In the genomic region with DNA sequence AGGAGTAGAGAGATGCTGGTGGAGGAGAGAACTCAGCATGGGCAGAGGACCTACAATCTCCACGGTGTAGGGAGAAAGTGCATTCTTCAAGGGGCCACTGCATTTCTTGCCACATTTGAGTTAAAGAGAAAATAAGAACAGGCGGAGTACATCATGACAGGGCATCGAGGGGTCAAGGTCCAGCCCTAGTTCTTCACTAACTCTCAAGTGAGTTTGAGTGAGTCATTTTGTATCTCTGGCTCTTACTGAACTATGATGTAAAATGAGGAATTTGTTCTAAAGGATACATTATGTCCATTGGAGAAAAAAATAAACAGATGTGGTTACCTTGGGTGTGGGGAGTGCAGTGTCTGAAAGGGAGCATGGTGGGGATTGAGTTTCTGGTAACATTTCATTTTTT, we compare ENCODE assay signal across 16 cellular contexts.
DNase-seq lines count a peak whose midpoint lies in the region; TF ChIP-seq lines count a peak whose summit lies in the region.
"Had no signal": no experiment of that assay in that cellular context is flagged by ENCODE, and none has a peak within 500 bp of the region (broad histone marks: within the 10 kb centered on the region; RNA-seq: fewer than 3 reads in every experiment).

No MANE protein-coding gene starts in this region.

- H3K36me3 ChIP-seq in MG63 (no peaks in the 10 kb centered on the region), mesenchymal stem cell (ENCODE audit: control insufficient read depth in 1 of 2, insufficient read depth in 2 of 2, low read depth in 1 of 2, low read length in 2 of 2) (no peaks in the 10 kb centered on the region), testis (ENCODE audit: low read depth, missing control alignments) (no peaks in the 10 kb centered on the region), uterus (no peaks in the 10 kb centered on the region)
- H3K36me3 ChIP-seq: BE2C had no signal

- H3K4me3 ChIP-seq in MG63 (no peak overlapping the region), choroid plexus epithelial cell (ENCODE audit: low read depth, low read length) (no peak overlapping the region), mesenchymal stem cell (ENCODE audit: insufficient read depth in 1 of 2, low read depth in 1 of 2, low read length in 2 of 2) (no peak overlapping the region), testis (no peak overlapping the region), uterus (no peak overlapping the region)

- H2BK5ac ChIP-seq in mesenchymal stem cell (ENCODE audit: low read depth, low read length, poor library complexity, severe bottlenecking) = no peak overlapping the region

- no peak overlapping the region for H2AFZ ChIP-seq in mesenchymal stem cell (ENCODE audit: low read depth, low read length)

- no peak overlapping the region for H3K9ac ChIP-seq in mesenchymal stem cell (ENCODE audit: low read length)

- H3K27me3 ChIP-seq in MG63 (no peaks in the 10 kb centered on the region), mesenchymal stem cell (ENCODE audit: control insufficient read depth in 1 of 2, insufficient read depth in 1 of 2, low read length in 2 of 2) (no peaks in the 10 kb centered on the region), testis (no peaks in the 10 kb centered on the region), uterus (no peaks in the 10 kb centered on the region)
- H3K27me3 ChIP-seq: BE2C had no signal

- no peak overlapping the region for H3K18ac ChIP-seq in mesenchymal stem cell (ENCODE audit: low read depth in 1 of 2, low read length in 2 of 2)

- no peak overlapping the region for H4K91ac ChIP-seq in mesenchymal stem cell (ENCODE audit: low read length)

- DNase-seq in MG63 = peak; percentile 58
- peak; percentile 53 for DNase-seq in choroid plexus epithelial cell (ENCODE audit: low read depth)
- peak; percentile 20 for DNase-seq in mesenchymal stem cell
- DNase-seq in testis = peak; percentile 58
- DNase-seq in activated CD4-positive, alpha-beta T cell treated with anti-CD3 and anti-CD28 coated beads for 1 hour = no peak
- DNase-seq in uterus = no peak
- DNase-seq in germinal center (ENCODE audit: low spot score) = no peak
- DNase-seq: BE2C; CD4-positive, alpha-beta memory T cell; Karpas-422; NCI-H1417; NCI-H1930; NCI-H2171; NCI-H446 treated with DMSO at 0.1 percent for 48 hours; NCI-H748 treated with DMSO at 0.1 percent for 48 hours; SHP77 treated with DMSO at 0.1 percent for 48 hours had no signal

- no peak overlapping the region for H2BK12ac ChIP-seq in mesenchymal stem cell (ENCODE audit: low read length in 2 of 2)

- no peaks in the 10 kb centered on the region for H3K9me3 ChIP-seq in MG63
- H3K9me3 ChIP-seq in mesenchymal stem cell (ENCODE audit: control insufficient read depth, low read length) = no peaks in the 10 kb centered on the region
- no peaks in the 10 kb centered on the region for H3K9me3 ChIP-seq in testis
- H3K9me3 ChIP-seq in uterus = no peaks in the 10 kb centered on the region
- H3K9me3 ChIP-seq: BE2C had no signal

- TF ChIP-seq CTCF in choroid plexus epithelial cell (conservative IDR thresholded peaks at IDR 0.05; ENCODE audit: low read depth, low read length) (no peak), testis (IDR thresholded peaks at IDR 0.05) (no peak), uterus (IDR thresholded peaks at IDR 0.05) (no peak)

- H3K14ac ChIP-seq in mesenchymal stem cell (ENCODE audit: low read length in 2 of 2) = no peak overlapping the region

- H3K4me2 ChIP-seq in mesenchymal stem cell (ENCODE audit: low read length, poor library complexity, severe bottlenecking) = no peak overlapping the region

- H3K4ac ChIP-seq in mesenchymal stem cell (ENCODE audit: low read depth in 1 of 2, low read length in 2 of 2) = no peak overlapping the region

- H3K27ac ChIP-seq in mesenchymal stem cell (ENCODE audit: low read length, poor library complexity, severe bottlenecking) = no peak overlapping the region
- H3K27ac ChIP-seq in testis = peak overlapping the region in 1 of 2 donors; percentile 66
- H3K27ac ChIP-seq in uterus = no peak overlapping the region

- no peak overlapping the region for H2AK5ac ChIP-seq in mesenchymal stem cell (ENCODE audit: low read length, severe bottlenecking)

- TF ChIP-seq POLR2A in testis (IDR thresholded peaks at IDR 0.05) (no peak), uterus (IDR thresholded peaks at IDR 0.05) (no peak)

- 28% methylated on average over 3 of the region's 3 CpGs for WGBS in mesenchymal stem cell
- WGBS in testis, 2 donors = 34 to 37% methylated on average over 3 of the region's 3 CpGs

- no peak overlapping the region for H3K23ac ChIP-seq in mesenchymal stem cell (ENCODE audit: low read length in 2 of 2)

- H2BK120ac ChIP-seq in mesenchymal stem cell (ENCODE audit: low read depth, low read length) = no peak overlapping the region

- no peak overlapping the region for H2BK15ac ChIP-seq in mesenchymal stem cell (ENCODE audit: low read depth, poor library complexity, severe bottlenecking)

- H4K8ac ChIP-seq in mesenchymal stem cell (ENCODE audit: low read length) = no peak overlapping the region

- H3K4me1 ChIP-seq in mesenchymal stem cell (ENCODE audit: control insufficient read depth, insufficient read depth, low read depth, low read length) (no peaks in the 10 kb centered on the region), testis (peaks cover 31% of the 10 kb centered on the region), uterus (peaks cover 0 to 6% of the 10 kb centered on the region in 2 donors)
- H3K4me1 ChIP-seq: BE2C had no signal

- intact Hi-C loops in testis (cut with DNase I; ENCODE audit: low total_unique reads) (no loop called here), uterus (cut with DNase I; ENCODE audit: low total_unique reads) (no loop called here)

- H3K79me1 ChIP-seq in mesenchymal stem cell (replicated peaks; ENCODE audit: low read length, poor library complexity, severe bottlenecking) = no peaks in the 10 kb centered on the region

Comparison
In these comparisons a context has a peak if more than half of its experiments do, and no peak if none do; other contexts are left out.
1. DNase-seq: peak in MG63 (single experiment), choroid plexus epithelial cell (single experiment), mesenchymal stem cell (single experiment) and testis (single experiment); none in activated CD4-positive, alpha-beta T cell treated with anti-CD3 and anti-CD28 coated beads for 1 hour (single experiment), uterus (0 of 2) and germinal center (single experiment).